10 cellular contexts compared by ENCODE assay signal in the genomic region with DNA sequence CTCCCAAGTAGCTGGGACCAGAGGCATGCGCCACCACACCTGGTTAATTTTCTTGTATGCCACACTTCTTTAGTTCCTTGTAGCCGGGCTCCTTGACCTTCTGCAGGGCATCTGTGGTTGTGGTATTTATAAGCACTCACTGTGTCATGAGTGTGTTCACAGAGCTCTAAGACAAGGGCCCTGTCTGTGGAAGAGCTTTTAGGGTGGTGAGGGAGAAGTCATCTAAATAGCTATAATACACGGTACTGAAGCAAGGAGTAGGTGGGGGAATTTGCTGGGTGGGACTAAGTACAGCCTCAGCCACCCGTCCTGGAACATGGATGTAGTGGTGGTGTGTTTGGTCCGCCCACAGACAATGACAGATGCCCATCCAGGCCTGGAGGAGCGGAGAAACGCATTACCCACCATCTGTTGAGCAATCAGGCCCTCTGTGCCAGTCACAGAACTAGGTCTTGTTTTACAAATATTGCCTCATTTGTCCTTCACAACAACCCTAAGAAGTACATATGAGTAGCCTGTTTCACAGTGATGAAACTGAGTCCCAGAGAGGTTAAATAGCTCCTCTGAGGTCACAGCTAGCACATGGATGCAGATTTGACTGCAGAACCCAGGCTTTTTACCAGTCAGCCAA. TPM values are rescaled to one million over a fixed set of nuclear protein-coding genes. Genes with fewer than 3 reads are reported as not detected.
DNase-seq lines count a peak whose midpoint lies in the region; ATAC-seq and TF ChIP-seq lines count a peak whose summit lies in the region.
"Had no signal": no experiment of that assay in that cellular context is flagged by ENCODE, and none has a peak within 500 bp of the region (broad histone marks: within the 10 kb centered on the region; RNA-seq: fewer than 3 reads in every experiment).

No MANE protein-coding gene starts in this region.

- peak overlapping the region; percentile 46 for H3K27ac Mint-ChIP-seq in activated naive CD4-positive, alpha-beta T cell treated with anti-CD3 and anti-CD28 coated beads, Interleukin-2, amount 50 U/mL, for 24 hours
- H3K27ac Mint-ChIP-seq in activated naive CD4-positive, alpha-beta T cell treated with anti-CD3 and anti-CD28 coated beads, Interleukin-2, amount 10 ng/mL, durations not matched to agents 7 days and 5 days, result no peak overlapping the region
- H3K27ac Mint-ChIP-seq: activated naive CD8-positive, alpha-beta T cell; CD4-positive, alpha-beta T cell had no signal

- H3K27ac ChIP-seq in right lobe of liver (peak overlapping the region in 2 of 3 donors; percentile 38 to 71), transverse colon (peak overlapping the region; percentile 69 to 77 (median 72))

- TF ChIP-seq CTCF in right lobe of liver (IDR thresholded peaks at IDR 0.05), result no peak
- TF ChIP-seq CTCF in transverse colon (IDR thresholded peaks at IDR 0.05), result no peak

- H3K9me3 ChIP-seq in right lobe of liver (no peaks in the 10 kb centered on the region), transverse colon (no peaks in the 10 kb centered on the region)

- TF ChIP-seq POLR2A in right lobe of liver (IDR thresholded peaks at IDR 0.05) (no peak), transverse colon (IDR thresholded peaks at IDR 0.05) (no peak)

- H3K4me3 Mint-ChIP-seq in activated naive CD4-positive, alpha-beta T cell treated with anti-CD3 and anti-CD28 coated beads, Interleukin-2, amount 50 U/mL, for 24 hours, result no peak overlapping the region
- no peak overlapping the region for H3K4me3 Mint-ChIP-seq in activated naive CD4-positive, alpha-beta T cell treated with anti-CD3 and anti-CD28 coated beads, Interleukin-2, amount 10 ng/mL, durations not matched to agents 7 days and 5 days
- H3K4me3 Mint-ChIP-seq: activated naive CD8-positive, alpha-beta T cell; CD4-positive, alpha-beta T cell had no signal

- H3K9me3 Mint-ChIP-seq in activated naive CD4-positive, alpha-beta T cell treated with anti-CD3 and anti-CD28 coated beads, Interleukin-2, amount 50 U/mL, for 24 hours, result no peaks in the 10 kb centered on the region
- H3K9me3 Mint-ChIP-seq in activated naive CD4-positive, alpha-beta T cell treated with anti-CD3 and anti-CD28 coated beads, Interleukin-2, amount 10 ng/mL, durations not matched to agents 7 days and 5 days, result no peaks in the 10 kb centered on the region
- H3K9me3 Mint-ChIP-seq: CD4-positive, alpha-beta T cell had no signal

- intact Hi-C loops in right lobe of liver (cut with DNase I), result no loop called here
- intact Hi-C loops in transverse colon (cut with DNase I; ENCODE audit: low total_unique reads), result no loop called here

- no peaks in the 10 kb centered on the region for H3K27me3 ChIP-seq in right lobe of liver
- no peaks in the 10 kb centered on the region for H3K27me3 ChIP-seq in transverse colon

- peak; percentile 83 to 89 (median 86) for ATAC-seq in right lobe of liver
- ATAC-seq in HG03520 (IDR thresholded peaks at IDR 0.05; ENCODE audit: unreplicated experiment), result no peak
- ATAC-seq in HG03342 (IDR thresholded peaks at IDR 0.05; ENCODE audit: unreplicated experiment), result no peak

- H3K27me3 Mint-ChIP-seq in activated naive CD4-positive, alpha-beta T cell treated with anti-CD3 and anti-CD28 coated beads, Interleukin-2, amount 50 U/mL, for 24 hours, result no peaks in the 10 kb centered on the region
- H3K27me3 Mint-ChIP-seq in activated naive CD4-positive, alpha-beta T cell treated with anti-CD3 and anti-CD28 coated beads, Interleukin-2, amount 10 ng/mL, durations not matched to agents 7 days and 5 days, result no peaks in the 10 kb centered on the region
- H3K27me3 Mint-ChIP-seq: activated naive CD8-positive, alpha-beta T cell; CD4-positive, alpha-beta T cell had no signal

- H3K4me1 ChIP-seq in right lobe of liver (peaks cover 0 to 70% (median 27%) of the 10 kb centered on the region in 4 donors), transverse colon (peaks cover 16 to 51% (median 38%) of the 10 kb centered on the region in 4 donors)

- 44% methylated on average over 6 of the region's 7 CpGs for WGBS in right lobe of liver (ENCODE audit: insufficient coverage, low coverage, low lambda C conversion rate, missing lambda C conversion rate)
- WGBS in transverse colon (ENCODE audit: low coverage in 1 of 2), 2 donors, result 70 to 84% methylated on average over 6 to 7 of the region's 7 CpGs

- in situ Hi-C loops in transverse colon (cut with MboI; ENCODE audit: low pct_ligation_motif_present in 1 of 4, low pct_unique_long_range_greater_than_20kb in 1 of 4, low sequenced_read_pairs in 3 of 4), result no loop called here

- TF ChIP-seq EP300 in transverse colon (IDR thresholded peaks at IDR 0.05; ENCODE audit: low read depth), result no peak

- peaks cover 45% of the 10 kb centered on the region for H3K4me1 Mint-ChIP-seq in activated naive CD4-positive, alpha-beta T cell treated with anti-CD3 and anti-CD28 coated beads, Interleukin-2, amount 50 U/mL, for 24 hours
- H3K4me1 Mint-ChIP-seq in activated naive CD4-positive, alpha-beta T cell treated with anti-CD3 and anti-CD28 coated beads, Interleukin-2, amount 10 ng/mL, durations not matched to agents 7 days and 5 days, result peaks cover 4% of the 10 kb centered on the region

- no peaks in the 10 kb centered on the region for H3K36me3 Mint-ChIP-seq in activated naive CD4-positive, alpha-beta T cell treated with anti-CD3 and anti-CD28 coated beads, Interleukin-2, amount 50 U/mL, for 24 hours
- no peaks in the 10 kb centered on the region for H3K36me3 Mint-ChIP-seq in activated naive CD4-positive, alpha-beta T cell treated with anti-CD3 and anti-CD28 coated beads, Interleukin-2, amount 10 ng/mL, durations not matched to agents 7 days and 5 days
- H3K36me3 Mint-ChIP-seq: activated naive CD8-positive, alpha-beta T cell had no signal

- no peak for DNase-seq in activated naive CD4-positive, alpha-beta T cell treated with anti-CD3 and anti-CD28 coated beads, Interleukin-2, amount 10 ng/mL, durations not matched to agents 7 days and 5 days
- peak; percentile 100 for DNase-seq in amniotic epithelial cell (ENCODE audit: low read depth)
- DNase-seq in right lobe of liver, result peak; percentile 49 to 81 (median 71)
- DNase-seq in transverse colon, result no peak
- no peak for DNase-seq in Kasumi-1 (lab: John Stamatoyannopoulos, UW)
- DNase-seq: CD4-positive, alpha-beta T cell had no signal

- H3K4me3 ChIP-seq in right lobe of liver, result no peak overlapping the region
- no peak overlapping the region for H3K4me3 ChIP-seq in transverse colon

- H3K36me3 ChIP-seq in right lobe of liver (no peaks in the 10 kb centered on the region), transverse colon (no peaks in the 10 kb centered on the region)

- CTCF ChIA-PET in activated naive CD4-positive, alpha-beta T cell treated with anti-CD3 and anti-CD28 coated beads, Interleukin-2, amount 10 ng/mL, durations not matched to agents 7 days and 5 days (lab: Charles Lee), result interaction anchor here (0.7 to 1.6 kb wide), 2 partner anchors 75 to 76 kb away, joined by 3 to 7 read pairs; no protein-coding TSS in a partner anchor

RNA-seq across cellular contexts. Expression of a gene that starts 10.1 kb away (rescaled TPM):
- total RNA-seq in right lobe of liver, result 100 to 1,000 TPM in 2 of 6 experiments, 10 to 100 TPM in 4; 62.6 to 135 (median 66.8) TPM
- 100 to 1,000 TPM; 164 to 351 (median 255) TPM for total RNA-seq in transverse colon

RNA-seq across cellular contexts. Expression of a gene that starts 10.5 kb away (rescaled TPM):
- total RNA-seq in right lobe of liver (10 to 100 TPM; 12.1 to 20.7 (median 14.5) TPM), transverse colon (10 to 100 TPM in 3 of 4 donors, 1 to 10 TPM in 1; 3.0 to 33.9 (median 25.0) TPM)

RNA-seq across cellular contexts. Expression of a gene that starts 32.4 kb away (rescaled TPM):
- total RNA-seq in right lobe of liver (10 to 100 TPM; 11.6 to 33.4 (median 19.4) TPM), transverse colon (10 to 100 TPM; 22.7 to 64.0 (median 49.7) TPM)

Comparison
In these comparisons a context has a peak if more than half of its experiments do, and no peak if none do; other contexts are left out.
1. DNase-seq: peak in amniotic epithelial cell (single experiment) and right lobe of liver (3 of 3); none in activated naive CD4-positive, alpha-beta T cell treated with anti-CD3 and anti-CD28 coated beads, Interleukin-2, amount 10 ng/mL, durations not matched to agents 7 days and 5 days (single experiment), transverse colon (single experiment) and Kasumi-1 (0 of 2).
2. ATAC-seq: peak in right lobe of liver (4 of 4); none in HG03520 (single experiment) and HG03342 (single experiment).